ENCODE assay signal across 8 cellular contexts in genomic region chr1:67053535-67053784, GRCh38. TPM values are rescaled to one million over a fixed set of nuclear protein-coding genes. Genes with fewer than 3 reads are reported as not detected.
DNase-seq lines count a peak whose midpoint lies in the region; ATAC-seq and TF ChIP-seq lines count a peak whose summit lies in the region.

No MANE protein-coding gene starts in this region.

- H3K4me1 ChIP-seq in adipocyte (ENCODE audit: control insufficient read depth, insufficient read depth, low read length) (peaks cover 17% of the 10 kb centered on the region), left ventricle myocardium inferior (peaks cover 42% of the 10 kb centered on the region), psoas muscle (peaks cover 23% of the 10 kb centered on the region)

- H3K9me3 ChIP-seq in adipocyte (ENCODE audit: control insufficient read depth, low read length): no peaks in the 10 kb centered on the region
- no peaks in the 10 kb centered on the region for H3K9me3 ChIP-seq in left ventricle myocardium inferior (replicated peaks)
- no peaks in the 10 kb centered on the region for H3K9me3 ChIP-seq in psoas muscle

- ATAC-seq in GM21528 (IDR thresholded peaks at IDR 0.05; ENCODE audit: low FRiP score, unreplicated experiment) (peak; percentile 43), psoas muscle (peak; percentile 74 to 86 (median 81))

- H3K9ac ChIP-seq in adipocyte (ENCODE audit: low read length): peak overlapping the region; percentile 90

- peak overlapping the region; percentile 95 for H3K4me3 ChIP-seq in adipocyte (ENCODE audit: low read length)
- peak overlapping the region; percentile 84 for H3K4me3 ChIP-seq in left ventricle myocardium inferior
- peak overlapping the region; percentile 96 for H3K4me3 ChIP-seq in psoas muscle

- H3K36me3 ChIP-seq in adipocyte (ENCODE audit: control insufficient read depth, insufficient read depth, low read length, severe bottlenecking) (peaks cover 18% of the 10 kb centered on the region), left ventricle myocardium inferior (peaks cover 27% of the 10 kb centered on the region), psoas muscle (ENCODE audit: insufficient read depth in 1 of 2, low read depth in 1 of 2) (peaks cover 3 to 29% of the 10 kb centered on the region in 2 donors)

- no peaks in the 10 kb centered on the region for H3K27me3 ChIP-seq in adipocyte (replicated peaks; ENCODE audit: control insufficient read depth, insufficient read depth, low read length)
- no peaks in the 10 kb centered on the region for H3K27me3 ChIP-seq in left ventricle myocardium inferior (ENCODE audit: low read depth)
- H3K27me3 ChIP-seq in psoas muscle (ENCODE audit: insufficient read depth in 3 of 3, low read length in 2 of 3): no peaks in the 10 kb centered on the region

- H3K27ac ChIP-seq in left ventricle myocardium inferior (replicated peaks) (peak overlapping the region; percentile 98), psoas muscle (peak overlapping the region; percentile 98)

- intact Hi-C loops in left ventricle myocardium inferior (cut with micrococcal nuclease): no loop called here
- intact Hi-C loops in psoas muscle (cut with DNase I): loop anchor here (5.0 to 10.0 kb wide), 4 partner anchors 46 to 121 kb away; no protein-coding TSS in a partner anchor

- peak; percentile 85 for DNase-seq in GM03348 (ENCODE audit: low spot score)
- peak; percentile 45 for DNase-seq in HuH-7.5 (ENCODE audit: low spot score)
- peak; percentile 80 for DNase-seq in adipocyte (ENCODE audit: low read depth)
- peak; percentile 68 for DNase-seq in left ventricle myocardium inferior
- peak; percentile 58 to 76 for DNase-seq in psoas muscle
- no peak for DNase-seq in cortex of kidney (lab: John Stamatoyannopoulos, UW)
- no peak for DNase-seq in KG1 (lab: John Stamatoyannopoulos, UW)

- WGBS in psoas muscle, 3 donors: 0% methylated on average over 28 to 34 of the region's 34 CpGs

- TF ChIP-seq CTCF in left ventricle myocardium inferior (IDR thresholded peaks at IDR 0.05; ENCODE audit: borderline replicate concordance): no peak
- no peak for TF ChIP-seq CTCF in psoas muscle (IDR thresholded peaks at IDR 0.05)

RNA-seq across cellular contexts. Expression of gene SLC35D1, which starts 0.5 kb away (rescaled TPM):
- 2.6 TPM for total RNA-seq in left ventricle myocardium inferior
- 1 to 10 TPM; 5.1 to 6.8 (median 6.3) TPM for total RNA-seq in psoas muscle
- 1 to 10 TPM; 2.5 to 7.0 (median 3.8) TPM for polyA plus RNA-seq in psoas muscle

Comparison
In these comparisons a context has a peak if more than half of its experiments do, and no peak if none do; other contexts are left out.
1. DNase-seq: peak in GM03348 (single experiment), HuH-7.5 (single experiment), adipocyte (single experiment), left ventricle myocardium inferior (single experiment) and psoas muscle (2 of 2); none in cortex of kidney (single experiment) and KG1 (single experiment).
2. Peak in every context shown above with its lines, with median percentiles within 50 percentile points of each other: H3K4me3 ChIP-seq.